14 cellular contexts compared by ENCODE assay signal in genomic region chr5:176743136-176743827, GRCh38.
A peak's percentile ranks its signal among the peaks of the same experiment; 100 is the strongest.
DNase-seq lines count a peak whose midpoint lies in the region; ATAC-seq and TF ChIP-seq lines count a peak whose summit lies in the region.
"Had no signal": no experiment of that assay in that cellular context is flagged by ENCODE, and none has a peak within 500 bp of the region (broad histone marks: within the 10 kb centered on the region; RNA-seq: fewer than 3 reads in every experiment).

No MANE protein-coding gene starts in this region.

- H2AFZ ChIP-seq in osteoblast (ENCODE audit: low read length), result no peak overlapping the region

- intact Hi-C loops in esophagus muscularis mucosa (cut with DNase I), result no loop called here

- TF ChIP-seq EP300 in esophagus muscularis mucosa (IDR thresholded peaks at IDR 0.05), result no peak

- H3K4me1 ChIP-seq in esophagus muscularis mucosa (peaks cover 0 to 15% (median 11%) of the 10 kb centered on the region in 4 donors), osteoblast (ENCODE audit: insufficient read depth, low read length) (no peaks in the 10 kb centered on the region)
- H3K4me1 ChIP-seq: thyroid gland had no signal

- H3K4me3 ChIP-seq in esophagus muscularis mucosa (peak overlapping the region; percentile 14 to 38 (median 24)), osteoblast (ENCODE audit: insufficient read depth, low read length) (no peak overlapping the region)
- H3K4me3 ChIP-seq: lower lobe of right lung, SK-N-MC, thyroid gland had no signal

- no peaks in the 10 kb centered on the region for H3K79me2 ChIP-seq in osteoblast (ENCODE audit: insufficient read depth, low read length)

- no peak for TF ChIP-seq CTCF in esophagus muscularis mucosa (IDR thresholded peaks at IDR 0.05)
- no peak for TF ChIP-seq CTCF in osteoblast (IDR thresholded peaks at IDR 0.05; ENCODE audit: extremely low read depth, low read depth, low read length)

- H3K27me3 ChIP-seq in esophagus muscularis mucosa (peaks cover 0 to 95% (median 33%) of the 10 kb centered on the region in 4 donors), osteoblast (ENCODE audit: insufficient read depth, low read length) (peaks cover 84% of the 10 kb centered on the region)

- no peaks in the 10 kb centered on the region for H4K20me1 ChIP-seq in osteoblast (ENCODE audit: insufficient read depth, low read length)

- no peaks in the 10 kb centered on the region for H3K9me3 ChIP-seq in esophagus muscularis mucosa
- no peaks in the 10 kb centered on the region for H3K9me3 ChIP-seq in osteoblast (ENCODE audit: low read depth, low read length)
- H3K9me3 ChIP-seq: lower lobe of right lung, thyroid gland had no signal

- 13% methylated on average over 16 of the region's 52 CpGs for WGBS in esophagus muscularis mucosa

- H3K27ac ChIP-seq in esophagus muscularis mucosa (replicated peaks in 1 of 4) (no peak overlapping the region), osteoblast (ENCODE audit: low read depth, low read length) (no peak overlapping the region)
- H3K27ac ChIP-seq: lower lobe of right lung, SK-N-MC, thyroid gland had no signal

- H3K36me3 ChIP-seq in esophagus muscularis mucosa (no peaks in the 10 kb centered on the region), osteoblast (ENCODE audit: insufficient read depth, low read length) (no peaks in the 10 kb centered on the region)
- H3K36me3 ChIP-seq: lower lobe of right lung, thyroid gland had no signal

- in situ Hi-C loops in G401 (cut with HindIII; ENCODE audit: low sequenced_read_pairs), result no loop called here

- TF ChIP-seq POLR2A in esophagus muscularis mucosa (IDR thresholded peaks at IDR 0.05; ENCODE audit: low read depth), result no peak

- H3K4me2 ChIP-seq in osteoblast (ENCODE audit: insufficient read depth, low read length), result no peak overlapping the region

- ATAC-seq in GM19324 (IDR thresholded peaks at IDR 0.05; ENCODE audit: low FRiP score, unreplicated experiment), result no peak
- ATAC-seq in HG03159 (IDR thresholded peaks at IDR 0.05; ENCODE audit: unreplicated experiment), result no peak
- ATAC-seq: lower lobe of right lung had no signal

- DNase-seq in G401 (ENCODE audit: low spot score), result peak; percentile 81
- peak; percentile 58 for DNase-seq in NCI-H2227 treated with DMSO at 0.1 percent for 48 hours (lab: John Stamatoyannopoulos, UW)
- DNase-seq in esophagus muscularis mucosa (ENCODE audit: extremely low spot score), result peak; percentile 50
- peak; percentile 59 for DNase-seq in osteoblast (ENCODE audit: insufficient read length, low spot score, missing footprints)
- no peak for DNase-seq in inferior parietal cortex (ENCODE audit: extremely low spot score)
- no peak for DNase-seq in activated CD4-positive, alpha-beta T cell treated with anti-CD3 and anti-CD28 coated beads, Interleukin-2, amount 50 U/mL, for 4 hours
- DNase-seq: dermis blood vessel endothelial cell, DND-41, lower lobe of right lung, MM.1S, thyroid gland had no signal

Comparison
In these comparisons a context has a peak if more than half of its experiments do, and no peak if none do; other contexts are left out.
1. DNase-seq: peak in G401 (single experiment), NCI-H2227 treated with DMSO at 0.1 percent for 48 hours (single experiment), esophagus muscularis mucosa (single experiment) and osteoblast (single experiment); none in inferior parietal cortex (single experiment) and activated CD4-positive, alpha-beta T cell treated with anti-CD3 and anti-CD28 coated beads, Interleukin-2, amount 50 U/mL, for 4 hours (0 of 2).